In the genomic region with DNA sequence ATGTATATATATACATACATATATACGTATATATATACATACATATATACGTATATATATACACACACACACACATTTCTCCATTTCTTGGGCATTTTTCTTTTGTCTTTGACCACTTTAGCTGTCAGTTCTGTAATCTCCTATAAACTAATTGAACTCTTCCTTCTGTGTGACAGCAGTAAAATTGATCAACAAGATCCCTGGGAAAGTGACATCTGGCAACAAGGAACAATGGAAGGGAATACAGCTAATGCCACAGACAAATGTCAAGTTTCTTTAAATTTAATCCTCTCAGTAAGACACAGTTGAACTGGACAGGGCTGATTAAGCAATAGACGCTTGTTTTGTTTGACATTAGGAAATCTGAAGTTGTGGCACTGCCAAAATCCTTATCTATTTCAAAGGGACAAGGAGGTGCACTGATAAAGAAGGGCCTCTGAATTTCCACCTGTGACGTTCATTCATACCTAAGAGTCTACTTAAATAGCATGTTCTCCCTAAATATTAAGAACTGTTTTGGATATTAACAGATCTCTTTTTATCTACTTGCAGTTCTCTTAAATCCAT, we compare ENCODE assay signal across 24 cellular contexts.
"Had no signal": no experiment of that assay in that cellular context is flagged by ENCODE, and none has a peak within 500 bp of the region (broad histone marks: within the 10 kb centered on the region; RNA-seq: fewer than 3 reads in every experiment).

No MANE protein-coding gene starts in this region.

- H3K36me3 ChIP-seq: breast epithelium, colonic mucosa, gastroesophageal sphincter, neutrophil, spleen had no signal

- H3K9ac ChIP-seq: parathyroid adenoma had no signal

- DNase-seq: activated CD4-positive, alpha-beta T cell treated with anti-CD3 and anti-CD28 coated beads, Interleukin-2, amount 50 U/mL, for 4 hours; activated CD8-positive, alpha-beta memory T cell treated with anti-CD3 and anti-CD28 coated beads for 24 hours; activated CD8-positive, alpha-beta memory T cell treated with anti-CD3 and anti-CD28 coated beads, Interleukin-2, amount 50 U/mL, for 4 hours; activated naive CD4-positive, alpha-beta T cell; activated naive CD8-positive, alpha-beta T cell treated with anti-CD3 and anti-CD28 coated beads for 36 hours; activated T-cell treated with anti-CD3 and anti-CD28 coated beads, Interleukin-2, amount 50 U/mL, for 4 hours; colonic mucosa; endodermal cell; head of caudate nucleus; islet precursor cell; left colon; mammary epithelial cell; spleen; stimulated activated CD4-positive, alpha-beta T cell treated with anti-CD3 and anti-CD28 coated beads, Interleukin-4, amount 100 ng/mL, for 1 hour; stimulated activated naive CD4-positive, alpha-beta T cell; T-cell; testis; trophoblast cell had no signal

- H2AFZ ChIP-seq: parathyroid adenoma had no signal

- FAIRE-seq: astrocyte had no signal

- H3K27ac ChIP-seq: breast epithelium, colonic mucosa, epithelial cell of prostate, gastroesophageal sphincter, neutrophil, parathyroid adenoma, spleen, testis had no signal

- H3K79me2 ChIP-seq: parathyroid adenoma had no signal

- H3K4me3 ChIP-seq: breast epithelium, colonic mucosa, gastroesophageal sphincter, spleen, testis had no signal

- H3K27me3 ChIP-seq: breast epithelium, colonic mucosa, gastroesophageal sphincter, neutrophil, spleen, testis had no signal

- H3K9me3 ChIP-seq: breast epithelium, colonic mucosa, gastroesophageal sphincter, neutrophil, testis had no signal
